8 cellular contexts compared by ENCODE assay signal in the genomic region with DNA sequence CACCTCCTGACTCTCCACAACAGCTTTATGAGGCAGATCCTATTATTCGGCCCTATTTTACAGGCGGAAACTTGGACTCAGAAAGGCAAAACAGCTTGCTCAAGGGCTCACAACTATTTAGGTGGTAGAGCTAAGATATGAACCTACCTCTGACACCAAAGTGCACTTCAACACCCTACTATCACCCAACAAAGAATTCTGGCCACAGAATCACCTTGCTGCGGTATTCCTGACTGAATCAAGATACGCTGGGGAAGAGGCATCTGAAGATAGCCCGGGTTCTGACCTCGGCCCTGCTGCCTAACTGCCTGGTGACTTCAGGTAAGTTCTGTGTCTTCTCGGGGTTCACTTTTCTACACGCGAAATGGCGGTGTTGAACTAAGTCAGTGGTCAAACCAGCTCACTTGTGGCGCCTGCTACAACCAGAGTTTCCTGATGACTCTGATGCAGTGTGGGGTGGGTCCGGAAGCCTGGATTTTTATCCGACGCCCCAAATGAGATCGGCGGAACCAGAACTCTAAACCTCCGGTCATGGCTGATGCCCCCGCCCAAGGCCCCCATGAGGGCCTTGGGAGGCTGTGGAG. TPM values are rescaled to one million over a fixed set of nuclear protein-coding genes. Genes with fewer than 3 reads are reported as not detected.
A peak's percentile ranks its signal among the peaks of the same experiment; 100 is the strongest.
DNase-seq lines count a peak whose midpoint lies in the region; ATAC-seq, FAIRE-seq and TF ChIP-seq lines count a peak whose summit lies in the region.

No MANE protein-coding gene starts in this region.

- H3K9me2 ChIP-seq in OCI-LY1 (ENCODE audit: low read depth, low read length): no peaks in the 10 kb centered on the region

- peak overlapping the region; percentile 100 for H4K91ac ChIP-seq in H1 (replicated peaks; ENCODE audit: insufficient read length, low read length)

- H3K79me2 ChIP-seq in OCI-LY1 (ENCODE audit: insufficient read depth, low read length): peaks cover 39% of the 10 kb centered on the region
- peaks cover 3 to 47% of the 10 kb centered on the region in 2 experiments; a peak in 2 of 4 replicates for H3K79me2 ChIP-seq in H1 (ENCODE audit: control insufficient read depth in 1 of 2, insufficient read depth in 2 of 2, low read length in 2 of 2)
- peaks cover 54% of the 10 kb centered on the region for H3K79me2 ChIP-seq in osteoblast (ENCODE audit: insufficient read depth, low read length)

- H2BK15ac ChIP-seq in H1 (ENCODE audit: low read length): 0 out of 2 replicates have a peak overlapping the region, but pooled peaks have one; percentile 2

- H3K23ac ChIP-seq in H1 (ENCODE audit: insufficient read length): no peak overlapping the region

- peak overlapping the region; percentile 74 for H3K4ac ChIP-seq in H1 (replicated peaks; ENCODE audit: insufficient read length, low read depth, low read length)

- no peak for TF ChIP-seq CTCF in OCI-LY1 (IDR thresholded peaks at IDR 0.05; ENCODE audit: low read length)
- no peak for TF ChIP-seq CTCF in H1 (IDR thresholded peaks at IDR 0.05; ENCODE audit: control extremely low read depth in 1 of 3, insufficient read depth in 1 of 3, low read depth in 1 of 3, low read length in 3 of 3)
- TF ChIP-seq CTCF in osteoblast (IDR thresholded peaks at IDR 0.05; ENCODE audit: extremely low read depth, low read depth, low read length): no peak

- peak overlapping the region; percentile 89; the same call in 1 of the 2 replicates for H2AK5ac ChIP-seq in H1 (ENCODE audit: low read depth, low read length)

- H3K14ac ChIP-seq in H1 (ENCODE audit: insufficient read length): no peak overlapping the region

- H3K4me1 ChIP-seq in OCI-LY1 (ENCODE audit: insufficient read depth, low read length, severe bottlenecking) (peaks cover 35% of the 10 kb centered on the region), H1 (replicated peaks in 1 of 4; ENCODE audit: control insufficient read depth in 3 of 4, insufficient read depth in 4 of 4, low read length in 3 of 4) (peaks cover 5 to 17% (median 6%) of the 10 kb centered on the region in 4 experiments), osteoblast (ENCODE audit: insufficient read depth, low read length) (peaks cover 56% of the 10 kb centered on the region)

- H3K18ac ChIP-seq in H1 (ENCODE audit: extremely low read depth, low read length): peak overlapping the region; percentile 36

- H2BK5ac ChIP-seq in H1 (ENCODE audit: low read depth, low read length): peak overlapping the region; percentile 100

- no peak for TF ChIP-seq RAD21 in H1 (IDR thresholded peaks at IDR 0.05 in 1 of 2, conservative IDR thresholded peaks at IDR 0.05 in 1 of 2; ENCODE audit: low read depth in 2 of 2, low read length in 2 of 2)

- TF ChIP-seq POLR2A in H1 (IDR thresholded peaks at IDR 0.05; ENCODE audit: control extremely low read depth in 1 of 2, low read depth in 2 of 2, low read length in 2 of 2) (peak in 1 of 2 experiments; percentile 77; a peak in 1 of 3 replicates), H54 (IDR thresholded peaks at IDR 0.05; ENCODE audit: low read depth, low read length) (no peak)

- no peaks in the 10 kb centered on the region for H3K9me3 ChIP-seq in OCI-LY1 (ENCODE audit: low read length)
- H3K9me3 ChIP-seq in H1 (ENCODE audit: insufficient read depth in 2 of 2, low read depth in 1 of 2, low read length in 1 of 2): no peaks in the 10 kb centered on the region
- H3K9me3 ChIP-seq in osteoblast (ENCODE audit: low read depth, low read length): no peaks in the 10 kb centered on the region

- H3F3A ChIP-seq in OCI-LY1 (ENCODE audit: insufficient read depth, low read length): no peaks in the 10 kb centered on the region

- WGBS in H1 (ENCODE audit: extremely low coverage in 1 of 2, insufficient coverage in 1 of 2, insufficient read length in 1 of 2, insufficient replicate concordance in 2 of 2, low coverage in 1 of 2, low lambda C conversion rate in 2 of 2, missing lambda C conversion rate in 1 of 2), 2 experiments: 9% methylated on average over 18 of the region's 18 CpGs; no CpG with 5 or more reads in 1 of the 2 experiments

- peak overlapping the region; percentile 90 for H3K9ac ChIP-seq in OCI-LY1 (ENCODE audit: low read length)
- peak overlapping the region; percentile 82 to 100 (median 99) for H3K9ac ChIP-seq in H1 (replicated peaks in 1 of 4; ENCODE audit: extremely low read depth in 1 of 4, low read depth in 3 of 4, low read length in 3 of 4)

- H3K4me2 ChIP-seq in OCI-LY1 (ENCODE audit: low read length) (peak overlapping the region; percentile 85), H1 (ENCODE audit: insufficient read depth in 1 of 2, low read depth in 2 of 2, low read length in 2 of 2) (peak overlapping the region; percentile 92), osteoblast (ENCODE audit: insufficient read depth, low read length) (peak overlapping the region; percentile 98)

- ATAC-seq in GM18909 (IDR thresholded peaks at IDR 0.05; ENCODE audit: poor library complexity, unreplicated experiment): no peak

- CTCF ChIA-PET in H1 (lab: Charles Lee; ENCODE audit: partially characterized antibody): interaction anchor here (1.2 to 3.2 kb wide), 7 partner anchors 9 to 145 kb away, joined by 3 to 30 read pairs (median 5); no protein-coding TSS in a partner anchor
- CTCF ChIA-PET in HEK293T (lab: Yijun Ruan, JAX): interaction anchor here (0.6 to 2.2 kb wide), 3 partner anchors 11 to 144 kb away, joined by 3 to 7 read pairs (median 5); no protein-coding TSS in a partner anchor

- peak overlapping the region; percentile 7 for H4K5ac ChIP-seq in H1 (ENCODE audit: insufficient read length, low read depth, low read length)

- TF ChIP-seq EP300 in H1 (IDR thresholded peaks at IDR 0.05; ENCODE audit: borderline replicate concordance in 1 of 2, low read depth in 2 of 2, low read length in 2 of 2): no peak

- no peaks in the 10 kb centered on the region; the same call in 1 of the 2 replicates for H3K79me1 ChIP-seq in H1 (ENCODE audit: low read depth, low read length)

- POLR2A ChIA-PET in H1 (lab: Charles Lee; ENCODE audit: partially characterized antibody) (interaction anchor here (0.6 to 3.5 kb wide), 17 partner anchors 7 to 247 kb away, joined by 3 to 31 read pairs (median 5); no protein-coding TSS in a partner anchor), HEK293T (lab: Yijun Ruan, JAX) (interaction anchor here (1.0 to 1.1 kb wide), 2 partner anchors 9 to 23 kb away, joined by 3 to 4 read pairs; no protein-coding TSS in a partner anchor)

- FAIRE-seq in GM18507 (lab: Jason Lieb, UNC) (peak; percentile 51), H1 (lab: Jason Lieb, UNC) (no peak), H54 (lab: Jason Lieb, UNC) (no peak)

- H4K8ac ChIP-seq in H1 (ENCODE audit: extremely low read depth, insufficient read depth, low read length): peak overlapping the region; percentile 100

- peak overlapping the region; percentile 31 for H3K27ac ChIP-seq in OCI-LY1 (ENCODE audit: low read depth, low read length, poor library complexity, severe bottlenecking)
- peak overlapping the region; percentile 100 for H3K27ac ChIP-seq in H1 (ENCODE audit: low read depth, low read length)
- H3K27ac ChIP-seq in osteoblast (ENCODE audit: low read depth, low read length): peak overlapping the region; percentile 98

- DNase-seq in GM18507 (ENCODE audit: extremely low spot score, insufficient read length, low read depth) (no peak), H1 (ENCODE audit: low read depth in 1 of 2, low spot score in 2 of 2) (no peak), osteoblast (ENCODE audit: insufficient read length, low spot score, missing footprints) (peak; percentile 15), HEK293T (ENCODE audit: extremely low spot score) (no peak), H54 (ENCODE audit: insufficient read length, low spot score) (no peak)
- no peak for DNase-seq in stimulated activated CD4-positive, alpha-beta T cell treated with anti-CD3 and anti-CD28 coated beads, Interleukin-4, amount 100 ng/mL, for 24 hours

- H3K23me2 ChIP-seq in H1 (ENCODE audit: low read depth, low read length): peaks cover 9% of the 10 kb centered on the region

- no peak overlapping the region for H2BK20ac ChIP-seq in H1 (ENCODE audit: low read length)

- no peak overlapping the region for H2BK120ac ChIP-seq in H1 (replicated peaks; ENCODE audit: low read depth, low read length)

- H3K27me3 ChIP-seq in OCI-LY1 (ENCODE audit: insufficient read depth, low read length) (no peaks in the 10 kb centered on the region), H1 (replicated peaks in 1 of 4; ENCODE audit: control insufficient read depth in 3 of 4, extremely low read depth in 1 of 4, insufficient read depth in 3 of 4, low read length in 3 of 4) (no peaks in the 10 kb centered on the region), osteoblast (ENCODE audit: insufficient read depth, low read length) (no peaks in the 10 kb centered on the region)

- H3K4me3 ChIP-seq in OCI-LY1 (ENCODE audit: low read depth, low read length, poor library complexity, severe bottlenecking) (peak overlapping the region; percentile 88), H1 (ENCODE audit: extremely low read depth in 1 of 4, insufficient read depth in 2 of 4, low read depth in 3 of 4, low read length in 4 of 4) (peak overlapping the region; percentile 89 to 97 (median 93)), osteoblast (ENCODE audit: insufficient read depth, low read length) (peak overlapping the region; percentile 87)

- H3K36me3 ChIP-seq in OCI-LY1 (ENCODE audit: insufficient read depth, low read length) (peaks cover 4% of the 10 kb centered on the region; the same call in 1 of the 2 replicates), H1 (ENCODE audit: control insufficient read depth in 2 of 4, insufficient read depth in 4 of 4, low read length in 3 of 4) (no peaks in the 10 kb centered on the region), osteoblast (ENCODE audit: insufficient read depth, low read length) (no peaks in the 10 kb centered on the region)

- H2AFZ ChIP-seq in OCI-LY1 (ENCODE audit: low read length): no peak overlapping the region
- no peak overlapping the region for H2AFZ ChIP-seq in H1 (ENCODE audit: low read length)
- H2AFZ ChIP-seq in osteoblast (ENCODE audit: low read length): peak overlapping the region; percentile 94

- peak overlapping the region; percentile 7; the same call in 1 of the 2 replicates for H2BK12ac ChIP-seq in H1 (ENCODE audit: low read depth, low read length)

- H4K20me1 ChIP-seq in OCI-LY1 (ENCODE audit: insufficient read depth, low read length) (no peaks in the 10 kb centered on the region), H1 (replicated peaks in 1 of 2; ENCODE audit: control insufficient read depth in 1 of 2, insufficient read depth in 2 of 2, low read length in 2 of 2) (no peaks in the 10 kb centered on the region), osteoblast (ENCODE audit: insufficient read depth, low read length) (peaks cover 2% of the 10 kb centered on the region)

- H3K56ac ChIP-seq in H1 (replicated peaks; ENCODE audit: insufficient read length, low read depth, low read length): peak overlapping the region; percentile 32

RNA-seq across cellular contexts. Expression of a gene that starts 0.6 kb away (rescaled TPM):
- total RNA-seq in H1 (2021; fragmentation: NEBNext Ultra II Directional; extraction: Animal tissue kit (Norgen Biotek cat#: 25700)): 35.2 and 38.8 TPM in 2 replicates
- 61.2 and 69.2 TPM in 2 replicates for polyA plus RNA-seq in H1 (2011; rRNA removed)
- 51.1 TPM for polyA plus RNA-seq in H1 (2011; cell fraction: cytosol; rRNA removed)
- 50.9 TPM for polyA plus RNA-seq in H1 (2011; cell fraction: nucleus; rRNA removed)
- 32.7 to 43.6 TPM (median 41.6 TPM) in 4 replicates for polyA plus RNA-seq in H1 (2012, experiment 1 of 2)
- polyA plus RNA-seq in H1 (2012, experiment 2 of 2): 65.6 TPM
- polyA plus RNA-seq in H1 (2013, experiment 1 of 2): 30.8 TPM
- 31.1 TPM for polyA plus RNA-seq in H1 (2013, experiment 2 of 2)
- polyA minus RNA-seq in H1 (2011; rRNA and poly(A)+ RNA removed): 63.3 and 65.6 TPM in 2 replicates
- 23.8 TPM for polyA minus RNA-seq in H1 (2011; cell fraction: cytosol; rRNA and poly(A)+ RNA removed)
- polyA minus RNA-seq in H1 (2011; cell fraction: nucleus; rRNA and poly(A)+ RNA removed): 28.8 TPM
- total RNA-seq in osteoblast: 75.7 and 86.5 TPM in 2 replicates

RNA-seq across cellular contexts. Expression of a gene that starts 26.6 kb away (rescaled TPM):
- total RNA-seq in H1 (2021; fragmentation: NEBNext Ultra II Directional; extraction: Animal tissue kit (Norgen Biotek cat#: 25700)): 0.35 and 0.44 TPM in 2 replicates
- 0.39 and 0.61 TPM in 2 replicates for polyA plus RNA-seq in H1 (2011; rRNA removed)
- 0.65 TPM for polyA plus RNA-seq in H1 (2011; cell fraction: cytosol; rRNA removed)
- polyA plus RNA-seq in H1 (2011; cell fraction: nucleus; rRNA removed): 1.2 TPM
- polyA plus RNA-seq in H1 (2012, experiment 1 of 2): 0.29 to 0.44 TPM (median 0.36 TPM) in 3 of 4 replicates, not detected in the other
- 0.21 TPM for polyA plus RNA-seq in H1 (2012, experiment 2 of 2)
- polyA plus RNA-seq in H1 (2013, experiment 1 of 2): 0.22 TPM
- polyA plus RNA-seq in H1 (2013, experiment 2 of 2): 0.33 TPM
- polyA minus RNA-seq in H1 (2011; rRNA and poly(A)+ RNA removed): 0.32 and 0.35 TPM in 2 replicates
- not detected for polyA minus RNA-seq in H1 (2011; cell fraction: cytosol; rRNA and poly(A)+ RNA removed)
- not detected for polyA minus RNA-seq in H1 (2011; cell fraction: nucleus; rRNA and poly(A)+ RNA removed)
- not detected in 2 replicates for total RNA-seq in osteoblast

RNA-seq across cellular contexts. Expression of a gene that starts 59.7 kb away (rescaled TPM):
- total RNA-seq in H1 (2021; fragmentation: NEBNext Ultra II Directional; extraction: Animal tissue kit (Norgen Biotek cat#: 25700)): 7.9 and 10.5 TPM in 2 replicates
- polyA plus RNA-seq in H1 (2011; rRNA removed): 2.0 and 3.4 TPM in 2 replicates
- polyA plus RNA-seq in H1 (2011; cell fraction: cytosol; rRNA removed): 4.3 TPM
- 31.3 TPM for polyA plus RNA-seq in H1 (2011; cell fraction: nucleus; rRNA removed)
- 6.8 to 10.8 TPM (median 7.9 TPM) in 4 replicates for polyA plus RNA-seq in H1 (2012, experiment 1 of 2)
- polyA plus RNA-seq in H1 (2012, experiment 2 of 2): 2.9 TPM
- polyA plus RNA-seq in H1 (2013, experiment 1 of 2): 4.2 TPM
- polyA plus RNA-seq in H1 (2013, experiment 2 of 2): 3.6 TPM
- 3.3 and 4.2 TPM in 2 replicates for polyA minus RNA-seq in H1 (2011; rRNA and poly(A)+ RNA removed)
- polyA minus RNA-seq in H1 (2011; cell fraction: cytosol; rRNA and poly(A)+ RNA removed): 6.8 TPM
- polyA minus RNA-seq in H1 (2011; cell fraction: nucleus; rRNA and poly(A)+ RNA removed): 8.7 TPM
- 158 and 197 TPM in 2 replicates for total RNA-seq in osteoblast

Comparison
In these comparisons a context has a peak if more than half of its experiments do, and no peak if none do; other contexts are left out.
1. H3K27ac ChIP-seq: peak in every context shown above with its lines; median percentile 100 in H1; 98 in osteoblast; 31 in OCI-LY1.
2. RNA of a gene that starts 59.7 kb away (total RNA-seq): 158 to 197 TPM in osteoblast; 7.9 to 10.5 TPM in H1; every median in the first group is over 10 times any median in the second.
3. Peak in every context shown above with its lines, with median percentiles within 50 percentile points of each other: H3K4me2 ChIP-seq and H3K4me3 ChIP-seq.